Comparison of ENCODE assay signal across 12 cellular contexts in genomic region chr2:181371782-181372292, GRCh38.
A peak's percentile ranks its signal among the peaks of the same experiment; 100 is the strongest.
DNase-seq lines count a peak whose midpoint lies in the region; ATAC-seq and TF ChIP-seq lines count a peak whose summit lies in the region.
"Had no signal": no experiment of that assay in that cellular context is flagged by ENCODE, and none has a peak within 500 bp of the region (broad histone marks: within the 10 kb centered on the region; RNA-seq: fewer than 3 reads in every experiment).

No MANE protein-coding gene starts in this region.

- H3K36me3 ChIP-seq in DND-41 (ENCODE audit: insufficient read depth, low read length), result no peaks in the 10 kb centered on the region; the same call in 1 of the 2 replicates
- H3K36me3 ChIP-seq: heart left ventricle had no signal

- no peaks in the 10 kb centered on the region for H3K27me3 ChIP-seq in DND-41 (ENCODE audit: insufficient read depth, low read length, poor library complexity)
- H3K27me3 ChIP-seq: heart left ventricle had no signal

- peak overlapping the region; percentile 27 for H2AFZ ChIP-seq in DND-41 (ENCODE audit: low read depth, low read length)

- H3K27ac Mint-ChIP-seq in HFFc6 (no peak overlapping the region; the same call in 1 of the 2 replicates), naive B cell (peak overlapping the region in 5 of 6 donors; percentile 1 to 69 (median 56))

- H3K9me3 Mint-ChIP-seq in HFFc6 (no peaks in the 10 kb centered on the region), naive B cell (peaks cover 0 to 4% (median 0%) of the 10 kb centered on the region in 7 donors)

- H3K9ac ChIP-seq in DND-41 (ENCODE audit: low read depth, low read length), result peak overlapping the region; percentile 24

- no peaks in the 10 kb centered on the region for H4K20me1 ChIP-seq in DND-41 (ENCODE audit: insufficient read depth, low read length)

- TF ChIP-seq CTCF in DND-41 (IDR thresholded peaks at IDR 0.05; ENCODE audit: borderline replicate concordance, extremely low read depth, low read length, poor library complexity, severe bottlenecking) (no peak), HFFc6 (IDR thresholded peaks at IDR 0.05) (no peak), astrocyte of the cerebellum (IDR thresholded peaks at IDR 0.05; ENCODE audit: low read depth, low read length, missing control alignments) (no peak)

- H3K27me3 Mint-ChIP-seq in HFFc6 (ENCODE audit: insufficient read depth) (no peaks in the 10 kb centered on the region), naive B cell (no peaks in the 10 kb centered on the region)

- DNase-seq in DND-41 (no peak), HFFc6 (peak; percentile 35), astrocyte of the cerebellum (ENCODE audit: low read depth) (peak; percentile 43), naive B cell (no peak)
- DNase-seq in stimulated activated CD4-positive, alpha-beta T cell treated with anti-CD3 and anti-CD28 coated beads, Interleukin-12 subunit alpha, Interleukin-12 subunit beta, amount 100 ng/mL, for 4 hours, result no peak
- DNase-seq: activated CD4-positive, CD25-positive, alpha-beta regulatory T cell; heart left ventricle; NCI-H524 had no signal

- H3K4me1 Mint-ChIP-seq in HFFc6 (ENCODE audit: low read depth), result peaks cover 36% of the 10 kb centered on the region
- peaks cover 35 to 44% (median 39%) of the 10 kb centered on the region in 3 donors for H3K4me1 Mint-ChIP-seq in naive B cell

- in situ Hi-C loops in astrocyte of the cerebellum (cut with HindIII; ENCODE audit: low sequenced_read_pairs), result no loop called here

- no peak overlapping the region for H3K4me3 ChIP-seq in DND-41 (ENCODE audit: low read depth in 1 of 2, low read length in 2 of 2)
- H3K4me3 ChIP-seq in astrocyte of the cerebellum (ENCODE audit: low read depth, low read length), result no peak overlapping the region
- H3K4me3 ChIP-seq: heart left ventricle had no signal

- peak overlapping the region; percentile 80 for H3K27ac ChIP-seq in DND-41 (ENCODE audit: low read length)

- no peaks in the 10 kb centered on the region for H3K36me3 Mint-ChIP-seq in HFFc6 (ENCODE audit: low read depth)
- no peaks in the 10 kb centered on the region for H3K36me3 Mint-ChIP-seq in naive B cell
- H3K36me3 Mint-ChIP-seq: brain had no signal

- ATAC-seq in DND-41 (ENCODE audit: insufficient read depth, low read depth) (peak; percentile 68), naive B cell (ENCODE audit: low read depth in 2 of 2) (no peak), HG03439 (IDR thresholded peaks at IDR 0.05; ENCODE audit: unreplicated experiment) (no peak), GM21576 (IDR thresholded peaks at IDR 0.05; ENCODE audit: unreplicated experiment) (no peak), HG03108 (IDR thresholded peaks at IDR 0.05; ENCODE audit: unreplicated experiment) (no peak)

- no peaks in the 10 kb centered on the region for H3K9me3 ChIP-seq in DND-41 (ENCODE audit: insufficient read depth, low read length, severe bottlenecking)
- H3K9me3 ChIP-seq: heart left ventricle had no signal

- H3K79me2 ChIP-seq in DND-41 (ENCODE audit: insufficient read depth, low read length), result no peaks in the 10 kb centered on the region

- no peak overlapping the region for H3K4me3 Mint-ChIP-seq in HFFc6
- H3K4me3 Mint-ChIP-seq in naive B cell, result peak overlapping the region in 1 of 8 donors; percentile 17

- peak overlapping the region; percentile 25 for H3K4me2 ChIP-seq in DND-41 (ENCODE audit: insufficient read depth, low read length)

- peaks cover 42% of the 10 kb centered on the region for H3K4me1 ChIP-seq in DND-41 (ENCODE audit: insufficient read depth, low read length)

Comparison
In these comparisons a context has a peak if more than half of its experiments do, and no peak if none do; other contexts are left out.
1. DNase-seq: peak in HFFc6 (single experiment) and astrocyte of the cerebellum (single experiment); none in DND-41 (single experiment), naive B cell (single experiment) and stimulated activated CD4-positive, alpha-beta T cell treated with anti-CD3 and anti-CD28 coated beads, Interleukin-12 subunit alpha, Interleukin-12 subunit beta, amount 100 ng/mL, for 4 hours (single experiment).